Comparison of ENCODE assay signal across 8 cellular contexts in genomic region chr5:145834554-145834916, GRCh38. TPM values are rescaled to one million over a fixed set of nuclear protein-coding genes. Genes with fewer than 3 reads are reported as not detected.
DNase-seq lines count a peak whose midpoint lies in the region; ATAC-seq and TF ChIP-seq lines count a peak whose summit lies in the region.

No MANE protein-coding gene starts in this region.

- no peak overlapping the region for H3K27ac ChIP-seq in cardiac muscle cell
- H3K27ac ChIP-seq in lung (ENCODE audit: low read depth in 1 of 2, low read length in 1 of 2), result peak overlapping the region; percentile 7 to 65
- peak overlapping the region; percentile 65 for H3K27ac ChIP-seq in upper lobe of right lung

- ATAC-seq in lung (ENCODE audit: insufficient read depth, low FRiP score) (no peak), upper lobe of right lung (no peak)

- intact Hi-C loops in cardiac septum (cut with DNase I) (loop anchor here (5.0 to 10.0 kb wide), 4 partner anchors 213 to 1630 kb away; partner anchors contain the start of gene TCERG1), upper lobe of right lung (cut with DNase I) (no loop called here)

- H3K9me3 ChIP-seq in cardiac muscle cell (ENCODE audit: low read depth) (no peaks in the 10 kb centered on the region), lung (ENCODE audit: control insufficient read depth in 2 of 2, insufficient read depth in 1 of 2, low read length in 1 of 2) (no peaks in the 10 kb centered on the region), upper lobe of right lung (no peaks in the 10 kb centered on the region)

- 17 to 20% methylated on average over 10 of the region's 10 CpGs for WGBS in lung, 2 donors

- H3K36me3 ChIP-seq in cardiac muscle cell, result no peaks in the 10 kb centered on the region
- no peaks in the 10 kb centered on the region for H3K36me3 ChIP-seq in lung (ENCODE audit: control insufficient read depth in 2 of 2, insufficient read depth in 2 of 2, low read length in 2 of 2)
- H3K36me3 ChIP-seq in upper lobe of right lung, result no peaks in the 10 kb centered on the region

- no peak for DNase-seq in cardiac muscle cell (ENCODE audit: low read depth in 1 of 2, low spot score in 1 of 2)
- DNase-seq in cardiac septum (ENCODE audit: low spot score), result no peak
- no peak for DNase-seq in astrocyte of the spinal cord (ENCODE audit: low read depth, low spot score)
- DNase-seq in lung (ENCODE audit: low spot score), result no peak
- no peak for DNase-seq in upper lobe of right lung
- no peak for DNase-seq in NCI-H510A (lab: John Stamatoyannopoulos, UW)
- no peak for DNase-seq in MV-4-11 (lab: John Stamatoyannopoulos, UW)
- no peak for DNase-seq in NCI-H345 treated with DMSO at 0.1 percent for 48 hours (lab: John Stamatoyannopoulos, UW; ENCODE audit: unreplicated experiment)

- TF ChIP-seq CTCF in cardiac muscle cell (IDR thresholded peaks at IDR 0.05; ENCODE audit: low read depth, low read length) (no peak), astrocyte of the spinal cord (IDR thresholded peaks at IDR 0.05; ENCODE audit: low read depth, low read length) (no peak), lung (IDR thresholded peaks at IDR 0.05; ENCODE audit: control extremely low read depth, extremely low read depth) (no peak), upper lobe of right lung (IDR thresholded peaks at IDR 0.05) (no peak)

- in situ Hi-C loops in astrocyte of the spinal cord (cut with HindIII; ENCODE audit: low sequenced_read_pairs), result no loop called here

- H3K27me3 ChIP-seq in cardiac muscle cell (no peaks in the 10 kb centered on the region), lung (ENCODE audit: control insufficient read depth, insufficient read depth) (no peaks in the 10 kb centered on the region), upper lobe of right lung (no peaks in the 10 kb centered on the region)

- H3K4me3 ChIP-seq in cardiac muscle cell (peak overlapping the region; percentile 41), astrocyte of the spinal cord (ENCODE audit: low read depth, low read length) (peak overlapping the region; percentile 63), lung (peak overlapping the region; percentile 62), upper lobe of right lung (peak overlapping the region; percentile 72)

- H3K4me1 ChIP-seq in cardiac muscle cell (ENCODE audit: low read depth) (peaks cover 8% of the 10 kb centered on the region), lung (ENCODE audit: control insufficient read depth in 2 of 2, insufficient read depth in 2 of 2, low read length in 2 of 2) (peaks cover 0 to 1% of the 10 kb centered on the region in 2 donors), upper lobe of right lung (peaks cover 30% of the 10 kb centered on the region)

RNA-seq across cellular contexts. Expression of gene PRELID2, which starts 0.6 kb away (rescaled TPM):
- total RNA-seq in cardiac muscle cell (24.9 and 41.2 TPM in 2 replicates), cardiac septum (10.5 TPM), lung (10 to 100 TPM in 1 of 2 donors, 1 to 10 TPM in 1; 7.8 to 68.1 TPM), upper lobe of right lung (9.2 TPM)
- polyA plus RNA-seq in cardiac muscle cell (26.3 and 59.1 TPM in 2 replicates), lung (1 to 10 TPM; 1.2 to 3.1 TPM)

RNA-seq across cellular contexts. Expression of gene GRXCR2, which starts 38.3 kb away (rescaled TPM):
- not detected in 2 replicates for total RNA-seq in cardiac muscle cell
- polyA plus RNA-seq in cardiac muscle cell, result not detected in 2 replicates
- total RNA-seq in cardiac septum, result 0.78 TPM
- not detected for total RNA-seq in lung
- polyA plus RNA-seq in lung, result not detected
- total RNA-seq in upper lobe of right lung, result not detected
